ENCODE assay signal across 15 cellular contexts in the genomic region with DNA sequence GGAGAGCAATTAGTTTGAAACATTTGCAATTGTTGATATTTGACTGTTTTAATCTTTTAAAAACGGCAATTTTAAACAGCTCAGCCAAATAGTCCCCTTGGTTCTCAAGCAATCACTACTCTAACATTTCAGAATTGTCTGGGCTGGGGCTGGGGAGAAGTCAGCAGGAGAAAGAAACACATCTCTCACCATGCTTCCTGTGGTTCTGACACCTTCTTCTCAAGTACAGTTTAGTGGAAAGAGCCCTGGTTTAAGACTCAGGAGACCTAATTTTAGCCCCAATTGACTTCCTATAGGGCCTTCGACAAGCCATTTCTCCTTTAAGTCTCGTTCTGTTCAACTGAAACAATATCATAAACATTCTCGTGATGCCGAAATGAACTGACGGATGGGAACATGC.
DNase-seq lines count a peak whose midpoint lies in the region; ATAC-seq and TF ChIP-seq lines count a peak whose summit lies in the region.
"Had no signal": no experiment of that assay in that cellular context is flagged by ENCODE, and none has a peak within 500 bp of the region (broad histone marks: within the 10 kb centered on the region; RNA-seq: fewer than 3 reads in every experiment).

No MANE protein-coding gene starts in this region.

- H3K4me1 ChIP-seq in RWPE2 (ENCODE audit: insufficient read depth, poor library complexity, severe bottlenecking): peaks cover 30% of the 10 kb centered on the region
- peaks cover 30 to 42% (median 38%) of the 10 kb centered on the region in 3 donors for H3K4me1 ChIP-seq in skeletal muscle tissue (ENCODE audit: control insufficient read depth in 3 of 3, insufficient read depth in 3 of 3, low read length in 3 of 3)
- peaks cover 38% of the 10 kb centered on the region for H3K4me1 ChIP-seq in left ventricle myocardium inferior
- peaks cover 10% of the 10 kb centered on the region for H3K4me1 ChIP-seq in body of pancreas

- H3K27ac ChIP-seq in RWPE2 (ENCODE audit: poor library complexity, severe bottlenecking) (peak overlapping the region; percentile 47), skeletal muscle tissue (ENCODE audit: low read depth, low read length) (peak overlapping the region; percentile 73), left ventricle myocardium inferior (replicated peaks) (no peak overlapping the region), body of pancreas (peak overlapping the region in 2 of 4 donors; percentile 38 to 58)
- H3K27ac ChIP-seq: hepatocyte, neutrophil had no signal

- TF ChIP-seq POLR2A in body of pancreas (IDR thresholded peaks at IDR 0.05): no peak

- H3K27me3 ChIP-seq in RWPE2 (ENCODE audit: insufficient read depth, poor library complexity, severe bottlenecking) (no peaks in the 10 kb centered on the region), skeletal muscle tissue (ENCODE audit: control insufficient read depth in 3 of 3, insufficient read depth in 3 of 3, low read length in 3 of 3) (no peaks in the 10 kb centered on the region), left ventricle myocardium inferior (ENCODE audit: low read depth) (no peaks in the 10 kb centered on the region), body of pancreas (no peaks in the 10 kb centered on the region)
- H3K27me3 ChIP-seq: hepatocyte, neutrophil had no signal

- H3K36me3 ChIP-seq in RWPE2 (ENCODE audit: low read depth) (no peaks in the 10 kb centered on the region), skeletal muscle tissue (ENCODE audit: control insufficient read depth in 3 of 3, insufficient read depth in 3 of 3, low read length in 3 of 3) (no peaks in the 10 kb centered on the region), left ventricle myocardium inferior (no peaks in the 10 kb centered on the region), body of pancreas (replicated peaks in 1 of 2; ENCODE audit: insufficient read depth in 1 of 2, low read depth in 2 of 2) (no peaks in the 10 kb centered on the region)
- H3K36me3 ChIP-seq: neutrophil had no signal

- DNase-seq in Daoy (ENCODE audit: low read depth) (peak; percentile 29), RWPE2 (ENCODE audit: low spot score) (no peak), glomerular visceral epithelial cell (ENCODE audit: extremely low spot score) (peak; percentile 5), left ventricle myocardium inferior (no peak), body of pancreas (no peak), H4 (ENCODE audit: low spot score) (no peak)
- DNase-seq in activated naive CD4-positive, alpha-beta T cell (lab: John Stamatoyannopoulos, UW): no peak
- DNase-seq: activated CD4-positive, alpha-beta T cell treated with anti-CD3 and anti-CD28 coated beads, Interleukin-2, amount 50 U/mL, for 4 hours; activated effector memory CD4-positive, alpha-beta T cell treated with Interleukin-2 at 50 U/mL for 16 hours; RPMI8226; T-helper 9 cell had no signal

- intact Hi-C loops in left ventricle myocardium inferior (cut with micrococcal nuclease): no loop called here
- intact Hi-C loops in body of pancreas (cut with DNase I): no loop called here

- H3K4me3 ChIP-seq in RWPE2 (ENCODE audit: severe bottlenecking): no peak overlapping the region
- peak overlapping the region in 1 of 3 donors; percentile 39 for H3K4me3 ChIP-seq in skeletal muscle tissue (ENCODE audit: low read length in 3 of 3)
- H3K4me3 ChIP-seq in left ventricle myocardium inferior: no peak overlapping the region
- no peak overlapping the region for H3K4me3 ChIP-seq in body of pancreas
- H3K4me3 ChIP-seq: hepatocyte had no signal

- H3K9me3 ChIP-seq in RWPE2 (ENCODE audit: severe bottlenecking) (no peaks in the 10 kb centered on the region), skeletal muscle tissue (ENCODE audit: control insufficient read depth in 3 of 3, low read length in 3 of 3) (no peaks in the 10 kb centered on the region), left ventricle myocardium inferior (replicated peaks) (no peaks in the 10 kb centered on the region), body of pancreas (no peaks in the 10 kb centered on the region)
- H3K9me3 ChIP-seq: neutrophil had no signal

- WGBS in body of pancreas, 2 donors: 64 to 73% methylated on average over 6 of the region's 6 CpGs

- H3K9ac ChIP-seq in skeletal muscle tissue (ENCODE audit: low read depth in 1 of 3, low read length in 3 of 3): peak overlapping the region in 1 of 3 donors; percentile 12

- ATAC-seq in RWPE2 (ENCODE audit: low read depth) (no peak), body of pancreas (no peak)
- ATAC-seq: HepG2 had no signal

- TF ChIP-seq CTCF in RWPE2 (IDR thresholded peaks at IDR 0.05; ENCODE audit: poor library complexity, severe bottlenecking): no peak
- no peak for TF ChIP-seq CTCF in left ventricle myocardium inferior (IDR thresholded peaks at IDR 0.05; ENCODE audit: borderline replicate concordance)
- TF ChIP-seq CTCF in body of pancreas (IDR thresholded peaks at IDR 0.05): no peak

Comparison
In these comparisons a context has a peak if more than half of its experiments do, and no peak if none do; other contexts are left out.
1. DNase-seq: peak in Daoy (single experiment) and glomerular visceral epithelial cell (single experiment); none in RWPE2 (single experiment), activated naive CD4-positive, alpha-beta T cell (0 of 4), left ventricle myocardium inferior (single experiment), body of pancreas (0 of 4) and H4 (single experiment).